In genomic region chr10:72048450-72049124, GRCh38 we compare ENCODE assay signal across 1 cellular context.
TF ChIP-seq lines count a peak whose summit lies in the region.

No MANE protein-coding gene starts in this region.

TF ChIP-seq in HEK293, 187 proteins besides CTCF, POLR2A, EP300 and RAD21 (continued from another document and continues in another):
- TF ChIP-seq REST (tag by site-specific recombination; IDR thresholded peaks at IDR 0.05) (0 out of 2 replicates have a peak, but pooled peaks have one; percentile 17), ZBTB8A (tag by site-specific recombination; IDR thresholded peaks at IDR 0.05) (0 out of 2 replicates have a peak, but pooled peaks have one; percentile 19), ZNF549 (tag by site-specific recombination; IDR thresholded peaks at IDR 0.05) (no peak), ZNF48 (tag by site-specific recombination; IDR thresholded peaks at IDR 0.05) (no peak), ZNF501 (tag by site-specific recombination; IDR thresholded peaks at IDR 0.05) (peak; percentile 43; the same call in 1 of the 2 replicates), ZNF341 (tag by site-specific recombination; IDR thresholded peaks at IDR 0.05; ENCODE audit: low read depth) (peak; percentile 84), ZBTB6 (tag by site-specific recombination; IDR thresholded peaks at IDR 0.05) (no peak; the same call in 1 of the 2 replicates), ZNF16 (tag by site-specific recombination; IDR thresholded peaks at IDR 0.05; ENCODE audit: low read depth) (no peak), KLF10 (tag by site-specific recombination; IDR thresholded peaks at IDR 0.05) (0 out of 2 replicates have a peak, but pooled peaks have one; percentile 47), ZNF239 (tag by site-specific recombination; IDR thresholded peaks at IDR 0.05) (no peak), ZNF423 (tag by site-specific recombination; IDR thresholded peaks at IDR 0.05) (no peak), ZNF175 (tag by site-specific recombination; IDR thresholded peaks at IDR 0.05) (no peak), MZF1 (tag by site-specific recombination; IDR thresholded peaks at IDR 0.05; ENCODE audit: borderline replicate concordance) (no peak), BCL11B (tag by site-specific recombination; IDR thresholded peaks at IDR 0.05; ENCODE audit: low read depth) (no peak), ZNF169 (tag by site-specific recombination; IDR thresholded peaks at IDR 0.05) (no peak), ZXDB (tag by site-specific recombination; IDR thresholded peaks at IDR 0.05) (peak; percentile 45; the same call in 1 of the 2 replicates), ZNF791 (tag by site-specific recombination; IDR thresholded peaks at IDR 0.05) (no peak), PRDM1 (tag by site-specific recombination; IDR thresholded peaks at IDR 0.05) (no peak), ZNF776 (tag by site-specific recombination; IDR thresholded peaks at IDR 0.05; ENCODE audit: borderline replicate concordance) (no peak), IKZF3 (tag by site-specific recombination; IDR thresholded peaks at IDR 0.05) (peak; percentile 89), SALL2 (tag by site-specific recombination; IDR thresholded peaks at IDR 0.05; ENCODE audit: borderline replicate concordance) (no peak), SP2 (tag by site-specific recombination; IDR thresholded peaks at IDR 0.05) (no peak), PATZ1 (tag by site-specific recombination; IDR thresholded peaks at IDR 0.05) (no peak), ZNF248 (tag by site-specific recombination; IDR thresholded peaks at IDR 0.05) (no peak), ZNF561 (tag by site-specific recombination; IDR thresholded peaks at IDR 0.05; ENCODE audit: borderline replicate concordance) (no peak; the same call in 1 of the 2 replicates), BCL11A (tag by site-specific recombination; IDR thresholded peaks at IDR 0.05; ENCODE audit: low read depth) (no peak), ZNF610 (tag by site-specific recombination; IDR thresholded peaks at IDR 0.05; ENCODE audit: borderline replicate concordance) (0 out of 2 replicates have a peak, but pooled peaks have one; percentile 43), ZNF2 (tag by site-specific recombination; IDR thresholded peaks at IDR 0.05) (peak; percentile 91), GLI4 (tag by site-specific recombination; IDR thresholded peaks at IDR 0.05) (no peak), KLF17 (tag by site-specific recombination; IDR thresholded peaks at IDR 0.05) (peak; percentile 60; the same call in 1 of the 2 replicates), ZNF518A (tag by site-specific recombination; conservative IDR thresholded peaks at IDR 0.05; ENCODE audit: low read depth) (0 out of 2 replicates have a peak, but pooled peaks have one; percentile 29), ZNF37A (tag by site-specific recombination; IDR thresholded peaks at IDR 0.05) (no peak), INSM2 (tag by site-specific recombination; IDR thresholded peaks at IDR 0.05) (no peak), ZNF660 (tag by site-specific recombination; IDR thresholded peaks at IDR 0.05) (peak; percentile 96), ATF2 (tag by site-specific recombination; IDR thresholded peaks at IDR 0.05; ENCODE audit: low read depth) (no peak), GFI1B (tag by site-specific recombination; IDR thresholded peaks at IDR 0.05) (no peak), EGR2 (tag by site-specific recombination; IDR thresholded peaks at IDR 0.05; ENCODE audit: low read depth) (no peak), HOXC10 (CRISPR knock-in tag; IDR thresholded peaks at IDR 0.05) (no peak), ZNF202 (tag by site-specific recombination; IDR thresholded peaks at IDR 0.05; ENCODE audit: borderline replicate concordance) (no peak), ZEB2 (tag by site-specific recombination; IDR thresholded peaks at IDR 0.05) (peak; percentile 59; the same call in 1 of the 2 replicates), ZNF785 (tag by site-specific recombination; IDR thresholded peaks at IDR 0.05) (no peak), ZNF654 (tag by site-specific recombination; IDR thresholded peaks at IDR 0.05; ENCODE audit: low read depth) (peak; percentile 99), ZNF692 (tag by site-specific recombination; IDR thresholded peaks at IDR 0.05) (peak; percentile 54; the same call in 1 of the 2 replicates), SCRT2 (tag by site-specific recombination; IDR thresholded peaks at IDR 0.05) (peak; percentile 75), OSR2 (tag by site-specific recombination; IDR thresholded peaks at IDR 0.05) (0 out of 2 replicates have a peak, but pooled peaks have one; percentile 15), ZNF184 (tag by site-specific recombination; IDR thresholded peaks at IDR 0.05) (peak; percentile 25; the same call in 1 of the 2 replicates), ZIC2 (tag by site-specific recombination; IDR thresholded peaks at IDR 0.05) (peak; percentile 48; the same call in 1 of the 2 replicates), ZBTB20 (tag by site-specific recombination; IDR thresholded peaks at IDR 0.05) (no peak), ZNF768 (tag by site-specific recombination; IDR thresholded peaks at IDR 0.05) (no peak), KLF16 (tag by site-specific recombination; IDR thresholded peaks at IDR 0.05) (0 out of 2 replicates have a peak, but pooled peaks have one; percentile 17), ZBTB1 (tag by site-specific recombination; IDR thresholded peaks at IDR 0.05) (no peak), ZNF140 (tag by site-specific recombination; IDR thresholded peaks at IDR 0.05) (no peak)
